In genomic region chr10:114631090-114631677, GRCh38 we compare ENCODE assay signal across 8 cellular contexts. TPM values are rescaled to one million over a fixed set of nuclear protein-coding genes. Genes with fewer than 3 reads are reported as not detected.
A peak's percentile ranks its signal among the peaks of the same experiment; 100 is the strongest.
DNase-seq lines count a peak whose midpoint lies in the region; ATAC-seq and TF ChIP-seq lines count a peak whose summit lies in the region.

No MANE protein-coding gene starts in this region.

- no peak for TF ChIP-seq EP300 in stomach (IDR thresholded peaks at IDR 0.05)

- H3K9me3 Mint-ChIP-seq in activated T-helper 2 cell treated with anti-CD3 and anti-CD28 coated beads, Interferon-gamma antibody, Interleukin-2, Interleukin-4, amounts not matched to agents 10 μg/mL and 5 μg/mL and 100 μg/mL, durations not matched to agents 14 hours and 24 hours and 36 hours, result no peaks in the 10 kb centered on the region
- no peaks in the 10 kb centered on the region for H3K9me3 Mint-ChIP-seq in immature natural killer cell

- no peaks in the 10 kb centered on the region for H3K36me3 ChIP-seq in stomach

- H3K4me1 ChIP-seq in stomach, result peaks cover 33 to 70% (median 50%) of the 10 kb centered on the region in 4 donors

- H3K9me3 ChIP-seq in stomach, result no peaks in the 10 kb centered on the region

- peak overlapping the region; percentile 52 to 62 (median 56) for H3K4me3 ChIP-seq in stomach

- peak overlapping the region in 3 of 5 donors; percentile 58 to 76 (median 74) for H3K27ac ChIP-seq in stomach

- 50 to 65% (median 55%) methylated on average over 9 of the region's 9 CpGs for WGBS in stomach, 5 donors

- DNase-seq in NCI-H146 (lab: John Stamatoyannopoulos, UW) (peak; percentile 71), NCI-H146 treated with DMSO at 0.1 percent for 48 hours (lab: John Stamatoyannopoulos, UW; ENCODE audit: unreplicated experiment) (no peak), immature natural killer cell (no peak), stomach (no peak), HuH-7.5 (ENCODE audit: low spot score) (no peak), putamen (ENCODE audit: low spot score) (no peak)
- no peak for DNase-seq in activated T-helper 2 cell treated with anti-CD3 and anti-CD28 coated beads, Interferon-gamma antibody, Interleukin-2, Interleukin-4, amounts not matched to agents 10 μg/mL and 5 μg/mL and 100 μg/mL, durations not matched to agents 14 hours and 24 hours and 36 hours (ENCODE audit: low spot score)

- no peak overlapping the region for H3K27ac Mint-ChIP-seq in activated T-helper 2 cell treated with anti-CD3 and anti-CD28 coated beads, Interferon-gamma antibody, Interleukin-2, Interleukin-4, amounts not matched to agents 10 μg/mL and 5 μg/mL and 100 μg/mL, durations not matched to agents 14 hours and 24 hours and 36 hours
- H3K27ac Mint-ChIP-seq in immature natural killer cell, result peak overlapping the region in 1 of 6 donors; percentile 33

- TF ChIP-seq POLR2A in stomach (IDR thresholded peaks at IDR 0.05), result no peak

- H3K27me3 ChIP-seq in stomach, result peaks cover 0 to 20% (median 3%) of the 10 kb centered on the region in 3 donors

- intact Hi-C loops in activated T-helper 2 cell treated with anti-CD3 and anti-CD28 coated beads, Interferon-gamma antibody, Interleukin-2, Interleukin-4, amounts not matched to agents 10 μg/mL and 5 μg/mL and 100 μg/mL, durations not matched to agents 14 hours and 24 hours and 36 hours (cut with micrococcal nuclease), result no loop called here
- intact Hi-C loops in stomach (cut with DNase I; ENCODE audit: low total_unique reads), result no loop called here

- peaks cover 70% of the 10 kb centered on the region for H3K27me3 Mint-ChIP-seq in activated T-helper 2 cell treated with anti-CD3 and anti-CD28 coated beads, Interferon-gamma antibody, Interleukin-2, Interleukin-4, amounts not matched to agents 10 μg/mL and 5 μg/mL and 100 μg/mL, durations not matched to agents 14 hours and 24 hours and 36 hours (ENCODE audit: low read depth)
- peaks cover 16 to 23% (median 19%) of the 10 kb centered on the region in 3 donors for H3K27me3 Mint-ChIP-seq in immature natural killer cell (ENCODE audit: low read depth in 3 of 3)

- no peaks in the 10 kb centered on the region for H3K36me3 Mint-ChIP-seq in activated T-helper 2 cell treated with anti-CD3 and anti-CD28 coated beads, Interferon-gamma antibody, Interleukin-2, Interleukin-4, amounts not matched to agents 10 μg/mL and 5 μg/mL and 100 μg/mL, durations not matched to agents 14 hours and 24 hours and 36 hours (ENCODE audit: low read depth)
- peaks cover 0 to 4% (median 0%) of the 10 kb centered on the region in 3 donors for H3K36me3 Mint-ChIP-seq in immature natural killer cell

- ATAC-seq in GM18502 (IDR thresholded peaks at IDR 0.05; ENCODE audit: poor library complexity, unreplicated experiment), result no peak

- H3K4me1 Mint-ChIP-seq in activated T-helper 2 cell treated with anti-CD3 and anti-CD28 coated beads, Interferon-gamma antibody, Interleukin-2, Interleukin-4, amounts not matched to agents 10 μg/mL and 5 μg/mL and 100 μg/mL, durations not matched to agents 14 hours and 24 hours and 36 hours (ENCODE audit: low read depth), result peaks cover 26% of the 10 kb centered on the region
- H3K4me1 Mint-ChIP-seq in immature natural killer cell, result peaks cover 17 to 24% of the 10 kb centered on the region in 2 donors

- no peak for TF ChIP-seq CTCF in stomach (IDR thresholded peaks at IDR 0.05)

- H3K4me3 Mint-ChIP-seq in activated T-helper 2 cell treated with anti-CD3 and anti-CD28 coated beads, Interferon-gamma antibody, Interleukin-2, Interleukin-4, amounts not matched to agents 10 μg/mL and 5 μg/mL and 100 μg/mL, durations not matched to agents 14 hours and 24 hours and 36 hours (ENCODE audit: low read depth), result peak overlapping the region; percentile 82
- H3K4me3 Mint-ChIP-seq in immature natural killer cell, result peak overlapping the region; percentile 82 to 88 (median 84)

RNA-seq across cellular contexts. Expression of gene ABLIM1, which starts 26.9 kb away (rescaled TPM):
- 37.9 and 39.8 TPM in 2 replicates for total RNA-seq in activated T-helper 2 cell treated with anti-CD3 and anti-CD28 coated beads, Interferon-gamma antibody, Interleukin-2, Interleukin-4, amounts not matched to agents 10 μg/mL and 5 μg/mL and 100 μg/mL, durations not matched to agents 14 hours and 24 hours and 36 hours
- polyA plus RNA-seq in immature natural killer cell (100 to 1,000 TPM in 1 of 3 donors, 10 to 100 TPM in 2; 66.2 to 121 (median 74.1) TPM), stomach (10 to 100 TPM; 30.2 to 87.2 (median 30.3) TPM)
- 100 to 1,000 TPM in 3 of 5 donors, 10 to 100 TPM in 2; 28.1 to 276 (median 198) TPM for total RNA-seq in stomach
